8 cellular contexts compared by ENCODE assay signal in genomic region chr9:135087489-135087791, GRCh38. TPM values are rescaled to one million over a fixed set of nuclear protein-coding genes. Genes with fewer than 3 reads are reported as not detected.
A peak's percentile ranks its signal among the peaks of the same experiment; 100 is the strongest.
DNase-seq lines count a peak whose midpoint lies in the region; ATAC-seq and TF ChIP-seq lines count a peak whose summit lies in the region.

Gene OLFM1 (plus strand): TSS chr9:135087668. CDS start chr9:135087990, 322 bp downstream.

- no peak for TF ChIP-seq POLR2A in stomach (IDR thresholded peaks at IDR 0.05)

- no peak within 1 kb of the TSS for H3K4me3 Mint-ChIP-seq in MCF 10A (ENCODE audit: unreplicated experiment)

- in situ Hi-C loops in T47D (cut with HindIII; ENCODE audit: low pct_unique_long_range_greater_than_20kb, low sequenced_read_pairs), result loop anchor here (25.0 kb wide), 1 partner anchor 325 kb away; no protein-coding TSS in a partner anchor

- TF ChIP-seq CTCF in MCF 10A (IDR thresholded peaks at IDR 0.05; ENCODE audit: unreplicated experiment) (no peak), coronary artery (IDR thresholded peaks at IDR 0.05) (no peak), left lung (IDR thresholded peaks at IDR 0.05) (peak; percentile 57 to 63), stomach (IDR thresholded peaks at IDR 0.05) (peak in 4 of 7 experiments; percentile 48 to 70 (median 58))

- H3K9me3 ChIP-seq in left lung, result no peaks in the 10 kb centered on the region
- no peaks in the 10 kb centered on the region for H3K9me3 ChIP-seq in stomach

- H3K27ac Mint-ChIP-seq in MCF 10A (ENCODE audit: low read depth, unreplicated experiment), result no peak within 1 kb of the TSS

- CTCF ChIA-PET in MCF 10A (lab: Yijun Ruan, JAX), result interaction anchor here (1.2 to 3.1 kb wide), 2 partner anchors 325 to 328 kb away, joined by 4 to 31 read pairs; no protein-coding TSS in a partner anchor

- ATAC-seq in left lung (peak; percentile 82), GM21447 (IDR thresholded peaks at IDR 0.05; ENCODE audit: unreplicated experiment) (no peak)

- H3K27me3 Mint-ChIP-seq in MCF 10A (ENCODE audit: insufficient read depth, unreplicated experiment), result peaks cover 29% of the 10 kb centered on the region

- intact Hi-C loops in MCF 10A (cut with micrococcal nuclease) (no loop called here), left lung (cut with DNase I) (loop anchor here in 1 of 2 donors (2.0 to 5.0 kb wide), 2 partner anchors 255 to 325 kb away; no protein-coding TSS in a partner anchor), stomach (cut with DNase I; ENCODE audit: low total_unique reads) (loop anchor here (5.0 kb wide), 1 partner anchor 325 kb away; no protein-coding TSS in a partner anchor)

- TF ChIP-seq EP300 in stomach (IDR thresholded peaks at IDR 0.05), result no peak

- H3K36me3 Mint-ChIP-seq in MCF 10A (ENCODE audit: insufficient read depth, unreplicated experiment), result no peaks in the 10 kb centered on the region

- no peaks in the 10 kb centered on the region for H3K4me1 Mint-ChIP-seq in MCF 10A (ENCODE audit: insufficient read depth, unreplicated experiment)

- H3K36me3 ChIP-seq in left lung, result no peaks in the 10 kb centered on the region
- H3K36me3 ChIP-seq in stomach, result no peaks in the 10 kb centered on the region

- H3K27me3 ChIP-seq in left lung (peaks cover 27 to 89% of the 10 kb centered on the region in 2 donors), stomach (peaks cover 0 to 85% (median 36%) of the 10 kb centered on the region in 3 donors)

- H3K4me3 ChIP-seq in coronary artery, result peak within 1 kb of the TSS; percentile 75
- H3K4me3 ChIP-seq in left lung, result peak within 1 kb of the TSS; percentile 10 to 29
- peak within 1 kb of the TSS; percentile 44 to 55 (median 48) for H3K4me3 ChIP-seq in stomach

- DNase-seq in T47D (ENCODE audit: low read depth in 1 of 2, low spot score in 1 of 2) (peak; percentile 92 to 94), MCF 10A (ENCODE audit: unreplicated experiment) (no peak), NCI-H82 treated with DMSO at 0.1 percent for 48 hours (lab: John Stamatoyannopoulos, UW; ENCODE audit: unreplicated experiment) (peak; percentile 47), coronary artery (ENCODE audit: low spot score) (no peak), left lung (peak; percentile 72 to 88), stomach (peak; percentile 71), Kasumi-1 (lab: John Stamatoyannopoulos, UW) (no peak)

- 0 to 2% (median 1%) methylated on average over 24 to 40 of the region's 40 CpGs; no CpG with 5 or more reads in 2 of the 5 donors for WGBS in stomach, 5 donors

- BruUV-seq in MCF 10A (replicated peaks; lab: Mats Ljungman, UMichigan), result no TSS peak

- peak within 1 kb of the TSS in 1 of 2 donors; percentile 41 for H3K27ac ChIP-seq in coronary artery
- no peak within 1 kb of the TSS for H3K27ac ChIP-seq in left lung
- peak within 1 kb of the TSS in 2 of 5 donors; percentile 11 to 49 for H3K27ac ChIP-seq in stomach

- peaks cover 9% of the 10 kb centered on the region for H3K9me3 Mint-ChIP-seq in MCF 10A (ENCODE audit: unreplicated experiment)

- H3K4me1 ChIP-seq in left lung (peaks cover 0 to 22% of the 10 kb centered on the region in 2 donors), stomach (peaks cover 30 to 50% (median 42%) of the 10 kb centered on the region in 4 donors)

- POLR2A ChIA-PET in MCF 10A (lab: Yijun Ruan, JAX), result no interaction called here

RNA-seq across cellular contexts. Expression of gene OLFM1, which starts in this region (rescaled TPM):
- not detected in 2 replicates for total RNA-seq in MCF 10A (2022)
- total RNA-seq in left lung, result 10 to 100 TPM; 21.2 to 21.5 TPM
- total RNA-seq in stomach, result 10 to 100 TPM in 2 of 5 donors, 1 to 10 TPM in 1, under 1 TPM in 1, not detected in 1; 0.29 to 58.3 (median 8.1) TPM
- polyA plus RNA-seq in stomach, result 10 to 100 TPM in 2 of 3 donors, 1 to 10 TPM in 1; 4.4 to 10.8 (median 10.5) TPM

Comparison
In these comparisons a context has a peak if more than half of its experiments do, and no peak if none do; other contexts are left out.
1. DNase-seq: peak in T47D (2 of 2), NCI-H82 treated with DMSO at 0.1 percent for 48 hours (single experiment), left lung (2 of 2) and stomach (single experiment); none in MCF 10A (single experiment), coronary artery (single experiment) and Kasumi-1 (0 of 2).
2. CTCF ChIP-seq: peak in left lung (2 of 2) and stomach (4 of 7); none in MCF 10A (single experiment) and coronary artery (single experiment).
3. H3K4me3 ChIP-seq: peak in every context shown above with its lines; median percentile 75 in coronary artery; 48 in stomach; 20 in left lung.